Comparison of ENCODE assay signal across 1 cellular context in genomic region chr20:50405915-50406609, GRCh38.
TF ChIP-seq lines count a peak whose summit lies in the region.

No MANE protein-coding gene starts in this region.

TF ChIP-seq in HepG2, 621 proteins besides CTCF, POLR2A, EP300 and RAD21 (continued from another document and continues in another):
- TF ChIP-seq ZNF280B (CRISPR knock-in tag; IDR thresholded peaks at IDR 0.05; ENCODE audit: borderline replicate concordance): no peak
- no peak for TF ChIP-seq MAF1 (CRISPR knock-in tag; IDR thresholded peaks at IDR 0.05; ENCODE audit: borderline replicate concordance)
- TF ChIP-seq SMAD9 (CRISPR knock-in tag; IDR thresholded peaks at IDR 0.05): no peak; the same call in 1 of the 2 replicates
- no peak for TF ChIP-seq DBP (CRISPR knock-in tag; IDR thresholded peaks at IDR 0.05; ENCODE audit: not compliant biosample characterization)
- TF ChIP-seq CHD2 (IDR thresholded peaks at IDR 0.05; ENCODE audit: low read depth, low read length): no peak
- peak; percentile 94 for TF ChIP-seq HMG20B (CRISPR knock-in tag; conservative IDR thresholded peaks at IDR 0.05)
- peak; percentile 78; the same call in 1 of the 2 replicates for TF ChIP-seq YEATS2 (CRISPR knock-in tag; IDR thresholded peaks at IDR 0.05; ENCODE audit: borderline replicate concordance)
- peak; percentile 93 for TF ChIP-seq ZFP1 (CRISPR knock-in tag; IDR thresholded peaks at IDR 0.05)
- TF ChIP-seq CREM (IDR thresholded peaks at IDR 0.05): peak; percentile 94
- TF ChIP-seq CREM (CRISPR knock-in tag; IDR thresholded peaks at IDR 0.05): no peak
- no peak for TF ChIP-seq ARID3A (IDR thresholded peaks at IDR 0.05; ENCODE audit: low read depth, low read length)
- peak; percentile 94 for TF ChIP-seq TFAP4 (IDR thresholded peaks at IDR 0.05; ENCODE audit: borderline replicate concordance, low read depth)
- no peak for TF ChIP-seq ARNT2 (CRISPR knock-in tag; IDR thresholded peaks at IDR 0.05; ENCODE audit: low read depth)
- TF ChIP-seq ZNF567 (CRISPR knock-in tag; IDR thresholded peaks at IDR 0.05; ENCODE audit: borderline replicate concordance): no peak
- TF ChIP-seq E2F2 (CRISPR knock-in tag; IDR thresholded peaks at IDR 0.05; ENCODE audit: borderline replicate concordance): no peak
- TF ChIP-seq KDM3A (CRISPR knock-in tag; IDR thresholded peaks at IDR 0.05; ENCODE audit: low read depth): peak; percentile 88
- no peak for TF ChIP-seq ZSCAN12 (CRISPR knock-in tag; IDR thresholded peaks at IDR 0.05)
- no peak for TF ChIP-seq THAP8 (CRISPR knock-in tag; IDR thresholded peaks at IDR 0.05; ENCODE audit: borderline replicate concordance)
- peak; percentile 98 for TF ChIP-seq MED1 (CRISPR knock-in tag; IDR thresholded peaks at IDR 0.05)
- peak; percentile 86; the same call in 1 of the 2 replicates for TF ChIP-seq MED13 (CRISPR knock-in tag; IDR thresholded peaks at IDR 0.05)
- no peak for TF ChIP-seq MLLT10 (CRISPR knock-in tag; IDR thresholded peaks at IDR 0.05)
- TF ChIP-seq TAF1 (CRISPR knock-in tag; IDR thresholded peaks at IDR 0.05): no peak
- no peak for TF ChIP-seq ZNF224 (CRISPR knock-in tag; IDR thresholded peaks at IDR 0.05)
- TF ChIP-seq ZNF207 (IDR thresholded peaks at IDR 0.05; ENCODE audit: borderline replicate concordance): no peak
- no peak for TF ChIP-seq GZF1 (CRISPR knock-in tag; IDR thresholded peaks at IDR 0.05)
- peak; percentile 82 for TF ChIP-seq GFI1 (CRISPR knock-in tag; IDR thresholded peaks at IDR 0.05; ENCODE audit: borderline replicate concordance)
- TF ChIP-seq PPARG (CRISPR knock-in tag; conservative IDR thresholded peaks at IDR 0.05): peak; percentile 97
- TF ChIP-seq FLYWCH1 (CRISPR knock-in tag; IDR thresholded peaks at IDR 0.05): no peak
- TF ChIP-seq ATF6 (CRISPR knock-in tag; conservative IDR thresholded peaks at IDR 0.05): no peak
- TF ChIP-seq ZNF501 (CRISPR knock-in tag; IDR thresholded peaks at IDR 0.05): 0 out of 2 replicates have a peak, but pooled peaks have one; percentile 72
- TF ChIP-seq HMGXB3 (CRISPR knock-in tag; IDR thresholded peaks at IDR 0.05; ENCODE audit: borderline replicate concordance): peak; percentile 83; the same call in 1 of the 2 replicates
- TF ChIP-seq TEAD3 (CRISPR knock-in tag; optimal IDR thresholded peaks at IDR 0.05; ENCODE audit: borderline replicate concordance): peak; percentile 88
- TF ChIP-seq RNF219 (CRISPR knock-in tag; IDR thresholded peaks at IDR 0.05): no peak
- TF ChIP-seq RORA (CRISPR knock-in tag; IDR thresholded peaks at IDR 0.05): no peak
- peak; percentile 75 for TF ChIP-seq POGZ (CRISPR knock-in tag; IDR thresholded peaks at IDR 0.05)
- TF ChIP-seq PTBP1 (IDR thresholded peaks at IDR 0.05; ENCODE audit: low read depth, low read length, poor library complexity, severe bottlenecking): no peak
- peak; percentile 88 for TF ChIP-seq ZFX (CRISPR knock-in tag; IDR thresholded peaks at IDR 0.05; ENCODE audit: low read depth)
- TF ChIP-seq ZBTB44 (CRISPR knock-in tag; IDR thresholded peaks at IDR 0.05): no peak
- peak; percentile 37 for TF ChIP-seq IKZF4 (CRISPR knock-in tag; IDR thresholded peaks at IDR 0.05; ENCODE audit: borderline replicate concordance, low read depth, not compliant biosample characterization)
- TF ChIP-seq KLF12 (CRISPR knock-in tag; IDR thresholded peaks at IDR 0.05; ENCODE audit: borderline replicate concordance): 0 out of 2 replicates have a peak, but pooled peaks have one; percentile 58
- no peak for TF ChIP-seq IKZF1 (IDR thresholded peaks at IDR 0.05)
- TF ChIP-seq ZNF253 (CRISPR knock-in tag; IDR thresholded peaks at IDR 0.05; ENCODE audit: borderline replicate concordance): no peak
- TF ChIP-seq JUNB (CRISPR knock-in tag; IDR thresholded peaks at IDR 0.05; ENCODE audit: borderline replicate concordance): peak; percentile 84; the same call in 1 of the 2 replicates
- TF ChIP-seq ZBTB21 (CRISPR knock-in tag; IDR thresholded peaks at IDR 0.05): 0 out of 2 replicates have a peak, but pooled peaks have one; percentile 54
- TF ChIP-seq CAMTA2 (CRISPR knock-in tag; IDR thresholded peaks at IDR 0.05; ENCODE audit: borderline replicate concordance): no peak
- no peak for TF ChIP-seq ZNF235 (CRISPR knock-in tag; IDR thresholded peaks at IDR 0.05; ENCODE audit: borderline replicate concordance)
- peak; percentile 97 for TF ChIP-seq ZMYM3 (CRISPR knock-in tag; IDR thresholded peaks at IDR 0.05)
- TF ChIP-seq ZSCAN9 (CRISPR knock-in tag; IDR thresholded peaks at IDR 0.05; ENCODE audit: borderline replicate concordance): peak; percentile 94; the same call in 1 of the 2 replicates
- no peak for TF ChIP-seq ARID2 (CRISPR knock-in tag; IDR thresholded peaks at IDR 0.05; ENCODE audit: borderline replicate concordance)
- TF ChIP-seq ASH2L (IDR thresholded peaks at IDR 0.05; ENCODE audit: insufficient read length, low read depth, low read length): peak; percentile 44
